20 cellular contexts compared by ENCODE assay signal in genomic region chr3:65617787-65618186, GRCh38.
DNase-seq lines count a peak whose midpoint lies in the region; ATAC-seq, FAIRE-seq and TF ChIP-seq lines count a peak whose summit lies in the region.
"Had no signal": no experiment of that assay in that cellular context is flagged by ENCODE, and none has a peak within 500 bp of the region (broad histone marks: within the 10 kb centered on the region; RNA-seq: fewer than 3 reads in every experiment).

No MANE protein-coding gene starts in this region.

- H3K27me3 Mint-ChIP-seq in type B pancreatic cell = no peaks in the 10 kb centered on the region
- H3K27me3 Mint-ChIP-seq: CD4-positive, CD25-positive, alpha-beta regulatory T cell had no signal

- H3K27ac Mint-ChIP-seq in type B pancreatic cell = peak overlapping the region; percentile 91
- H3K27ac Mint-ChIP-seq: CD4-positive, CD25-positive, alpha-beta regulatory T cell; GM23338 had no signal

- peak overlapping the region; percentile 52 for H3K4me3 Mint-ChIP-seq in type B pancreatic cell
- H3K4me3 Mint-ChIP-seq: CD4-positive, CD25-positive, alpha-beta regulatory T cell; GM23338 had no signal

- H3K4me3 ChIP-seq in cardiac muscle cell = no peak overlapping the region
- H3K4me3 ChIP-seq in HEK293 (ENCODE audit: low read depth, low read length) = no peak overlapping the region
- no peak overlapping the region for H3K4me3 ChIP-seq in small intestine (ENCODE audit: low read depth in 1 of 2, low read length in 2 of 2)
- no peak overlapping the region for H3K4me3 ChIP-seq in mucosa of descending colon
- H3K4me3 ChIP-seq: BLaER1 treated with 17β-estradiol and CSF1 and Interleukin-3, amounts not matched to agents 10 nM and 100 nM; GM12878; GM23338 had no signal

- 87 to 94% (median 91%) methylated on average over 6 of the region's 6 CpGs for WGBS in small intestine, 3 donors

- no peaks in the 10 kb centered on the region for H3K9me3 Mint-ChIP-seq in type B pancreatic cell
- H3K9me3 Mint-ChIP-seq: GM23338 had no signal

- peaks cover 48% of the 10 kb centered on the region for H3K4me1 ChIP-seq in cardiac muscle cell (ENCODE audit: low read depth)
- no peaks in the 10 kb centered on the region for H3K4me1 ChIP-seq in HEK293 (ENCODE audit: control insufficient read depth, insufficient read depth, low read length)
- no peaks in the 10 kb centered on the region for H3K4me1 ChIP-seq in small intestine (ENCODE audit: control insufficient read depth in 2 of 2, insufficient read depth in 1 of 2, low read depth in 1 of 2, low read length in 1 of 2)
- H3K4me1 ChIP-seq in mucosa of descending colon (ENCODE audit: low read depth) = no peaks in the 10 kb centered on the region

- peaks cover 31% of the 10 kb centered on the region for H3K4me1 Mint-ChIP-seq in type B pancreatic cell (ENCODE audit: unreplicated experiment)
- H3K4me1 Mint-ChIP-seq: CD4-positive, CD25-positive, alpha-beta regulatory T cell had no signal

- POLR2A ChIA-PET in HEK293 (lab: Yijun Ruan, JAX) = no interaction called here

- ATAC-seq in Right ventricle myocardium superior (ENCODE audit: poor library complexity) (no peak), mucosa of descending colon (no peak)
- ATAC-seq: GM12878, GM23338, HepG2 had no signal

- H3K27ac ChIP-seq in cardiac muscle cell (peak overlapping the region; percentile 38), HEK293 (ENCODE audit: extremely low read depth, low read depth, low read length) (no peak overlapping the region), small intestine (ENCODE audit: low read depth in 1 of 2, low read length in 1 of 2) (no peak overlapping the region)
- H3K27ac ChIP-seq: BLaER1 treated with 17β-estradiol and CSF1 and Interleukin-3, amounts not matched to agents 10 nM and 100 nM had no signal

- FAIRE-seq in small intestine (lab: Jason Lieb, UNC) = no peak
- FAIRE-seq: GM12878, GM18507, HepG2, HTR-8/SVneo had no signal

- no peaks in the 10 kb centered on the region for H3K9me3 ChIP-seq in cardiac muscle cell (ENCODE audit: low read depth)
- no peaks in the 10 kb centered on the region for H3K9me3 ChIP-seq in HEK293 (ENCODE audit: control insufficient read depth, insufficient read depth, low read depth, low read length)
- no peaks in the 10 kb centered on the region for H3K9me3 ChIP-seq in small intestine (ENCODE audit: control insufficient read depth, low read depth)
- H3K9me3 ChIP-seq in mucosa of descending colon = no peaks in the 10 kb centered on the region

- H3K36me3 Mint-ChIP-seq in type B pancreatic cell = no peaks in the 10 kb centered on the region
- H3K36me3 Mint-ChIP-seq: CD4-positive, CD25-positive, alpha-beta regulatory T cell had no signal

- DNase-seq in cardiac muscle cell (ENCODE audit: low read depth in 1 of 2, low spot score in 1 of 2) (no peak), Right ventricle myocardium superior (no peak), islet precursor cell (peak; percentile 63), type B pancreatic cell (ENCODE audit: extremely low spot score, unreplicated experiment) (no peak), small intestine (no peak), mucosa of descending colon (no peak)
- DNase-seq in activated CD4-positive, CD25-positive, alpha-beta regulatory T cell treated with anti-CD3 and anti-CD28 coated beads, Interleukin-2, amount 50 U/mL, for 72 hours = no peak
- DNase-seq: 8988T; AML-193; Calu3; CD4-positive, CD25-positive, alpha-beta regulatory T cell; DMS 273 treated with DMSO at 0.1 percent for 48 hours; H7 had no signal

- H3K27me3 ChIP-seq in cardiac muscle cell (no peaks in the 10 kb centered on the region), small intestine (ENCODE audit: control insufficient read depth in 2 of 2, insufficient read depth in 2 of 2, low read length in 2 of 2) (no peaks in the 10 kb centered on the region)
- H3K27me3 ChIP-seq: BLaER1 treated with 17β-estradiol and CSF1 and Interleukin-3, amounts not matched to agents 10 nM and 100 nM had no signal

- CTCF ChIA-PET in HEK293 (lab: Yijun Ruan, JAX) = no interaction called here

- H3K36me3 ChIP-seq in cardiac muscle cell (no peaks in the 10 kb centered on the region), HEK293 (ENCODE audit: control insufficient read depth in 2 of 2, insufficient read depth in 1 of 2, low read length in 2 of 2) (no peaks in the 10 kb centered on the region), small intestine (ENCODE audit: control insufficient read depth in 2 of 2, insufficient read depth in 2 of 2, low read length in 2 of 2) (no peaks in the 10 kb centered on the region), mucosa of descending colon (ENCODE audit: low read depth) (no peaks in the 10 kb centered on the region)

- TF ChIP-seq CTCF in cardiac muscle cell (IDR thresholded peaks at IDR 0.05; ENCODE audit: low read depth, low read length) (no peak), HEK293 (tag by site-specific recombination; IDR thresholded peaks at IDR 0.05) (no peak), type B pancreatic cell (conservative IDR thresholded peaks at IDR 0.05) (no peak), mucosa of descending colon (IDR thresholded peaks at IDR 0.05) (no peak)

- intact Hi-C loops in Right ventricle myocardium superior (cut with DNase I) (no loop called here), mucosa of descending colon (cut with DNase I, micrococcal nuclease) (no loop called here)

TF ChIP-seq in HEK293, 187 proteins besides CTCF, POLR2A, EP300 and RAD21:
- TF ChIP-seq ZFHX2 (tag by site-specific recombination; conservative IDR thresholded peaks at IDR 0.05) = 0 out of 2 replicates have a peak, but pooled peaks have one; percentile 17
- TF ChIP-seq ZNF140 (tag by site-specific recombination; IDR thresholded peaks at IDR 0.05) = no peak
TF ChIP-seq in HEK293: peak in this region for 1.
